ENCODE assay signal across 8 cellular contexts in genomic region chr7:155190608-155191536, GRCh38.
DNase-seq lines count a peak whose midpoint lies in the region; ATAC-seq and TF ChIP-seq lines count a peak whose summit lies in the region.

No MANE protein-coding gene starts in this region.

- POLR2A ChIA-PET in activated B cell treated with CpG ODN at 0.5 μM for 24 hours (lab: Charles Lee), result interaction anchor here (0.7 to 2.8 kb wide), 3 partner anchors 106 to 152 kb away, joined by 4 to 11 read pairs (median 4); partner anchors contain the start of gene INSIG1

- H3K4me1 Mint-ChIP-seq in activated B cell treated with CpG ODN at 0.5 μM for 24 hours, result peaks cover 8% of the 10 kb centered on the region

- no peak overlapping the region for H3K4me3 ChIP-seq in cardiac fibroblast (replicated peaks in 1 of 2; ENCODE audit: low read depth in 2 of 2, low read length in 2 of 2)

- peaks cover 2% of the 10 kb centered on the region for H3K36me3 Mint-ChIP-seq in activated B cell treated with CpG ODN at 0.5 μM for 24 hours (ENCODE audit: low read depth)

- no peak overlapping the region for H3K4me3 Mint-ChIP-seq in activated B cell treated with CpG ODN at 0.5 μM for 24 hours

- ATAC-seq in HG03342 (IDR thresholded peaks at IDR 0.05; ENCODE audit: unreplicated experiment), result peak; percentile 66
- ATAC-seq in activated B cell treated with CpG ODN at 0.5 μM for 24 hours (ENCODE audit: low read depth), result peak; percentile 94
- ATAC-seq in left colon, result peak; percentile 76

- CTCF ChIA-PET in activated B cell treated with CpG ODN at 0.5 μM for 24 hours (lab: Charles Lee), result interaction anchor here (0.6 to 2.5 kb wide), 12 partner anchors 14 to 263 kb away, joined by 3 to 24 read pairs (median 4); no protein-coding TSS in a partner anchor

- DNase-seq in GM13977 (ENCODE audit: low spot score) (peak; percentile 81), activated B cell treated with CpG ODN at 0.5 μM for 24 hours (peak; percentile 70), cardiac fibroblast (ENCODE audit: low read depth in 2 of 2) (peak; percentile 35 to 36), left colon (peak; percentile 17 to 61), NCI-H1417 (lab: John Stamatoyannopoulos, UW) (no peak), MV-4-11 (lab: John Stamatoyannopoulos, UW) (no peak)
- DNase-seq in stimulated activated CD4-positive, alpha-beta T cell treated with anti-CD3 and anti-CD28 coated beads, TNF-alpha, amount 100 ng/mL, for 24 hours (ENCODE audit: low read depth in 3 of 3), result peak; percentile 43 to 69 (median 58)

- peaks cover 5% of the 10 kb centered on the region for H3K9me3 Mint-ChIP-seq in activated B cell treated with CpG ODN at 0.5 μM for 24 hours

- in situ Hi-C loops in GM13977 (cut with MboI; ENCODE audit: low pct_unique_long_range_greater_than_20kb, low sequenced_read_pairs, unreplicated experiment), result no loop called here

- H3K27me3 Mint-ChIP-seq in activated B cell treated with CpG ODN at 0.5 μM for 24 hours, result peaks cover 7% of the 10 kb centered on the region

- intact Hi-C loops in activated B cell treated with CpG ODN at 0.5 μM for 24 hours (cut with micrococcal nuclease), result loop anchor here (1.0 to 10.0 kb wide), 6 partner anchors 14 to 304 kb away; partner anchors contain the start of genes INSIG1 and PAXIP1
- intact Hi-C loops in left colon (cut with DNase I, micrococcal nuclease), result loop anchor here (10.0 kb wide), 2 partner anchors 104 to 154 kb away; partner anchors contain the start of gene INSIG1 (in 1 of the 2)

- H3K27ac Mint-ChIP-seq in activated B cell treated with CpG ODN at 0.5 μM for 24 hours, result no peak overlapping the region

- TF ChIP-seq CTCF in GM13977 (IDR thresholded peaks at IDR 0.05; ENCODE audit: extremely low read depth, insufficient read depth, missing control alignments) (peak; percentile 96), activated B cell treated with CpG ODN at 0.5 μM for 24 hours (IDR thresholded peaks at IDR 0.05) (no peak), cardiac fibroblast (IDR thresholded peaks at IDR 0.05; ENCODE audit: low read depth, low read length) (peak; percentile 88)

Comparison
In these comparisons a context has a peak if more than half of its experiments do, and no peak if none do; other contexts are left out.
1. DNase-seq: peak in GM13977 (single experiment), activated B cell treated with CpG ODN at 0.5 μM for 24 hours (single experiment), cardiac fibroblast (2 of 2), left colon (2 of 2) and stimulated activated CD4-positive, alpha-beta T cell treated with anti-CD3 and anti-CD28 coated beads, TNF-alpha, amount 100 ng/mL, for 24 hours (3 of 3); none in NCI-H1417 (0 of 3) and MV-4-11 (single experiment).
2. Peak in every context shown above with its lines, with median percentiles within 50 percentile points of each other: ATAC-seq.